In the genomic region with DNA sequence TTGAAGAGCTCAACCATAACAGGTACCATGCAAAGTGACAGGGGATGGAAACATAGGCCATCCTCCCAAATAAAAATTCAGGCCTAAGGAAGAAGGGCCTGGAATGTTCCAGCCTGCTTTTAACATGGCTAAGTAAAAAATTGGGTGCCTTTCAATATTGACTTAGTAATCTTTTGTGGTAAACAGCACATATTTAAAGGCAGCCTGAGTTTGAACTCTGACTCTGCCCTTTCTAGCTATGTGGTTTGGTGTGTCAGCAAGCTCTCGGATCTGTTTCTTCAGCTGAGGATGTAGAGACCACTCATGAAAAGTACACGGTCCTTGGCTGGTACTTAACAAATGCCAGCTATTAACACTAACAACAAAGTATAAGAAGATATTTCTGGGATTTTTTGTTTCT, we compare ENCODE assay signal across 21 cellular contexts.
DNase-seq lines count a peak whose midpoint lies in the region; ATAC-seq, FAIRE-seq and TF ChIP-seq lines count a peak whose summit lies in the region.
"Had no signal": no experiment of that assay in that cellular context is flagged by ENCODE, and none has a peak within 500 bp of the region (broad histone marks: within the 10 kb centered on the region; RNA-seq: fewer than 3 reads in every experiment).

No MANE protein-coding gene starts in this region.

- peak overlapping the region; percentile 51 for H3K27ac ChIP-seq in astrocyte (ENCODE audit: low read depth, low read length)
- H3K27ac ChIP-seq in temporal lobe (ENCODE audit: low read depth, low read length) = peak overlapping the region; percentile 48
- H3K27ac ChIP-seq: BLaER1, colonic mucosa, KMS-11, neural progenitor cell, suprapubic skin, WERI-Rb-1 had no signal

- peaks cover 3% of the 10 kb centered on the region for H3K27me3 Mint-ChIP-seq in astrocyte (ENCODE audit: low read depth, unreplicated experiment)
- H3K27me3 Mint-ChIP-seq: activated CD8-positive, alpha-beta T cell treated with anti-CD3 and anti-CD28 coated beads for 36 hours had no signal

- H3K9me3 ChIP-seq in astrocyte (ENCODE audit: insufficient read depth, low read depth, low read length) = no peaks in the 10 kb centered on the region
- H3K9me3 ChIP-seq: BLaER1, colonic mucosa, suprapubic skin had no signal

- H3K4me1 ChIP-seq in astrocyte (ENCODE audit: insufficient read depth, low read length) = peaks cover 6% of the 10 kb centered on the region
- H3K4me1 ChIP-seq: BLaER1, colonic mucosa, suprapubic skin had no signal

- H3K4me2 ChIP-seq in astrocyte (ENCODE audit: low read length) = peak overlapping the region; percentile 45
- H3K4me2 ChIP-seq: BLaER1, KMS-11, neural progenitor cell had no signal

- no peak for TF ChIP-seq POLR2A in GM12892 (IDR thresholded peaks at IDR 0.05; ENCODE audit: low read depth, low read length)

- FAIRE-seq in astrocyte (lab: Jason Lieb, UNC) = no peak
- no peak for FAIRE-seq in GM12892 (lab: Jason Lieb, UNC)
- FAIRE-seq: endothelial cell of umbilical vein had no signal

- peak overlapping the region; percentile 94 for H3K27ac Mint-ChIP-seq in astrocyte (ENCODE audit: unreplicated experiment)
- H3K27ac Mint-ChIP-seq: activated CD8-positive, alpha-beta T cell treated with anti-CD3 and anti-CD28 coated beads for 36 hours had no signal

- H3K4me3 ChIP-seq in astrocyte (ENCODE audit: insufficient read depth, low read depth, low read length) = no peak overlapping the region
- no peak overlapping the region for H3K4me3 ChIP-seq in foreskin fibroblast (ENCODE audit: low read depth in 1 of 2, low read length in 2 of 2)
- H3K4me3 ChIP-seq: BLaER1, colonic mucosa, neural progenitor cell, suprapubic skin had no signal

- H3K36me3 Mint-ChIP-seq in astrocyte (ENCODE audit: low read depth, unreplicated experiment) = no peaks in the 10 kb centered on the region

- peaks cover 34% of the 10 kb centered on the region for H3K4me1 Mint-ChIP-seq in astrocyte (ENCODE audit: low read depth, unreplicated experiment)

- H4K20me1 ChIP-seq in astrocyte (ENCODE audit: insufficient read depth, low read length) = no peaks in the 10 kb centered on the region
- H4K20me1 ChIP-seq: BLaER1 had no signal

- DNase-seq in H4 (ENCODE audit: low spot score) = peak; percentile 41
- DNase-seq in astrocyte (ENCODE audit: low read depth) = peak; percentile 72
- DNase-seq in foreskin fibroblast = peak; percentile 57 to 75
- no peak for DNase-seq in GM12892 (ENCODE audit: insufficient read length)
- DNase-seq: activated CD8-positive, alpha-beta T cell treated with anti-CD3 and anti-CD28 coated beads for 36 hours; activated T-cell treated with anti-CD3 and anti-CD28 coated beads, Interleukin-2, amount 50 U/mL, for 48 hours; colonic mucosa; DMS 273 treated with DMSO at 0.1 percent for 48 hours; NCI-H1436; right cardiac atrium; T-helper 1 cell; WERI-Rb-1 had no signal

- TF ChIP-seq CTCF in astrocyte (IDR thresholded peaks at IDR 0.05; ENCODE audit: insufficient read depth, low read depth, low read length) (no peak), foreskin fibroblast (IDR thresholded peaks at IDR 0.05; ENCODE audit: low read depth, low read length) (no peak)

- H2AFZ ChIP-seq in astrocyte (ENCODE audit: low read depth, low read length) = no peak overlapping the region
- H2AFZ ChIP-seq: neural progenitor cell had no signal

- no peaks in the 10 kb centered on the region for H3K36me3 ChIP-seq in astrocyte (ENCODE audit: insufficient read depth, low read length)
- H3K36me3 ChIP-seq: colonic mucosa, neural progenitor cell had no signal

- H3K27me3 ChIP-seq in astrocyte (ENCODE audit: insufficient read depth, low read length) = no peaks in the 10 kb centered on the region
- H3K27me3 ChIP-seq: BLaER1, colonic mucosa, neural progenitor cell, suprapubic skin had no signal

- H3K9me3 Mint-ChIP-seq in astrocyte (ENCODE audit: unreplicated experiment) = no peaks in the 10 kb centered on the region
- H3K9me3 Mint-ChIP-seq: activated CD8-positive, alpha-beta T cell treated with anti-CD3 and anti-CD28 coated beads for 36 hours had no signal

- H3K79me2 ChIP-seq in astrocyte (ENCODE audit: insufficient read depth, low read length) = no peaks in the 10 kb centered on the region

- H3K4me3 Mint-ChIP-seq in astrocyte (ENCODE audit: unreplicated experiment) = no peak overlapping the region
- H3K4me3 Mint-ChIP-seq: activated CD8-positive, alpha-beta T cell treated with anti-CD3 and anti-CD28 coated beads for 36 hours; neural progenitor cell had no signal

- H3K9ac ChIP-seq in astrocyte (ENCODE audit: low read length) = no peak overlapping the region
- H3K9ac ChIP-seq: BLaER1, KMS-11, neural progenitor cell had no signal

- no peak for ATAC-seq in GM19463 (IDR thresholded peaks at IDR 0.05; ENCODE audit: unreplicated experiment)
- ATAC-seq in HG02938 (IDR thresholded peaks at IDR 0.05; ENCODE audit: unreplicated experiment) = no peak
- no peak for ATAC-seq in GM18858 (IDR thresholded peaks at IDR 0.05; ENCODE audit: unreplicated experiment)
- ATAC-seq: activated CD8-positive, alpha-beta T cell treated with anti-CD3 and anti-CD28 coated beads for 36 hours had no signal
